Comparison of ENCODE assay signal across 9 cellular contexts in genomic region chr1:208203848-208204609, GRCh38. TPM values are rescaled to one million over a fixed set of nuclear protein-coding genes. Genes with fewer than 3 reads are reported as not detected.
A peak's percentile ranks its signal among the peaks of the same experiment; 100 is the strongest.
DNase-seq lines count a peak whose midpoint lies in the region; ATAC-seq lines count a peak whose summit lies in the region.
"Had no signal": no experiment of that assay in that cellular context is flagged by ENCODE, and none has a peak within 500 bp of the region (broad histone marks: within the 10 kb centered on the region; RNA-seq: fewer than 3 reads in every experiment).

No MANE protein-coding gene starts in this region.

- no peak overlapping the region for H3K4me3 Mint-ChIP-seq in naive thymus-derived CD8-positive, alpha-beta T cell
- H3K4me3 Mint-ChIP-seq: memory B cell had no signal

- no peak overlapping the region for H3K27ac Mint-ChIP-seq in naive thymus-derived CD8-positive, alpha-beta T cell
- H3K27ac Mint-ChIP-seq: memory B cell had no signal

- DNase-seq in H4 (ENCODE audit: low spot score) (peak; percentile 38), adipocyte (ENCODE audit: low read depth) (peak; percentile 43), left cardiac atrium (peak; percentile 42), cerebellar nuclear complex (lab: John Stamatoyannopoulos, UW) (no peak), activated gamma-delta T cell (lab: John Stamatoyannopoulos, UW) (no peak), DMS153 treated with DMSO at 0.1 percent for 48 hours (lab: John Stamatoyannopoulos, UW; ENCODE audit: unreplicated experiment) (no peak)
- no peak for DNase-seq in naive thymus-derived CD8-positive, alpha-beta T cell

- POLR2A ChIA-PET in naive thymus-derived CD8-positive, alpha-beta T cell (lab: Charles Lee) = no interaction called here

- no peaks in the 10 kb centered on the region for H3K9me3 ChIP-seq in adipocyte (ENCODE audit: control insufficient read depth, low read length)
- no peaks in the 10 kb centered on the region for H3K9me3 ChIP-seq in skeletal muscle tissue (ENCODE audit: control insufficient read depth in 3 of 3, low read length in 3 of 3)

- no peaks in the 10 kb centered on the region for H3K27me3 ChIP-seq in adipocyte (replicated peaks; ENCODE audit: control insufficient read depth, insufficient read depth, low read length)
- no peaks in the 10 kb centered on the region for H3K27me3 ChIP-seq in skeletal muscle tissue (ENCODE audit: control insufficient read depth in 3 of 3, insufficient read depth in 3 of 3, low read length in 3 of 3)

- intact Hi-C loops in left cardiac atrium (cut with DNase I) = loop anchor here in 1 of 2 donors (1.0 to 5.0 kb wide), 2 partner anchors 16 to 38 kb away; partner anchors contain the start of gene PLXNA2

- H3K27me3 Mint-ChIP-seq in naive thymus-derived CD8-positive, alpha-beta T cell = no peaks in the 10 kb centered on the region

- H3K9ac ChIP-seq in adipocyte (ENCODE audit: low read length) (no peak overlapping the region), skeletal muscle tissue (ENCODE audit: low read depth in 1 of 3, low read length in 3 of 3) (peak overlapping the region in 2 of 3 donors; percentile 0 to 17)

- H3K4me1 ChIP-seq in adipocyte (ENCODE audit: control insufficient read depth, insufficient read depth, low read length) = peaks cover 39% of the 10 kb centered on the region
- H3K4me1 ChIP-seq in skeletal muscle tissue (ENCODE audit: control insufficient read depth in 3 of 3, insufficient read depth in 3 of 3, low read length in 3 of 3) = peaks cover 48 to 53% (median 52%) of the 10 kb centered on the region in 3 donors

- H3K36me3 ChIP-seq in adipocyte (ENCODE audit: control insufficient read depth, insufficient read depth, low read length, severe bottlenecking) = no peaks in the 10 kb centered on the region
- H3K36me3 ChIP-seq in skeletal muscle tissue (ENCODE audit: control insufficient read depth in 3 of 3, insufficient read depth in 3 of 3, low read length in 3 of 3) = peaks cover 5 to 22% (median 9%) of the 10 kb centered on the region in 3 donors

- H3K9me3 Mint-ChIP-seq in naive thymus-derived CD8-positive, alpha-beta T cell = no peaks in the 10 kb centered on the region
- H3K9me3 Mint-ChIP-seq: memory B cell had no signal

- H3K27ac ChIP-seq in skeletal muscle tissue (ENCODE audit: low read depth, low read length) = peak overlapping the region; percentile 46

- peak; percentile 13 to 17 for ATAC-seq in left cardiac atrium
- ATAC-seq in naive thymus-derived CD8-positive, alpha-beta T cell = no peak

- no peak overlapping the region for H3K4me3 ChIP-seq in adipocyte (ENCODE audit: low read length)
- no peak overlapping the region for H3K4me3 ChIP-seq in skeletal muscle tissue (ENCODE audit: low read length in 3 of 3)

- H3K4me1 Mint-ChIP-seq in naive thymus-derived CD8-positive, alpha-beta T cell = peaks cover 0 to 2% (median 0%) of the 10 kb centered on the region in 4 donors
- H3K4me1 Mint-ChIP-seq: memory B cell had no signal

- no peaks in the 10 kb centered on the region for H3K36me3 Mint-ChIP-seq in naive thymus-derived CD8-positive, alpha-beta T cell
- H3K36me3 Mint-ChIP-seq: memory B cell had no signal

RNA-seq across cellular contexts. Expression of gene PLXNA2, which starts 40.2 kb away (rescaled TPM):
- total RNA-seq in H4 (2014; rRNA removed; shearing (Covaris generic)) = 0.80 and 0.89 TPM in 2 replicates
- total RNA-seq in left cardiac atrium (10 to 100 TPM; 13.3 to 43.4 TPM), skeletal muscle tissue (14.1 TPM)
- total RNA-seq in naive thymus-derived CD8-positive, alpha-beta T cell = 1 to 10 TPM; 6.7 to 7.7 TPM
- polyA plus RNA-seq in naive thymus-derived CD8-positive, alpha-beta T cell = under 1 TPM; 0.06 to 0.14 (median 0.06) TPM

Comparison
In these comparisons a context has a peak if more than half of its experiments do, and no peak if none do; other contexts are left out.
1. DNase-seq: peak in H4 (single experiment), adipocyte (single experiment) and left cardiac atrium (single experiment); none in naive thymus-derived CD8-positive, alpha-beta T cell (0 of 10), cerebellar nuclear complex (0 of 2), activated gamma-delta T cell (single experiment) and DMS153 treated with DMSO at 0.1 percent for 48 hours (single experiment).
2. ATAC-seq: peak in left cardiac atrium (2 of 2); none in naive thymus-derived CD8-positive, alpha-beta T cell (0 of 2).